ENCODE assay signal across 8 cellular contexts in genomic region chr11:62705401-62705800, GRCh38. TPM values are rescaled to one million over a fixed set of nuclear protein-coding genes. Genes with fewer than 3 reads are reported as not detected.
DNase-seq lines count a peak whose midpoint lies in the region; ATAC-seq and TF ChIP-seq lines count a peak whose summit lies in the region.

No MANE protein-coding gene starts in this region.

- in situ Hi-C loops in HAP-1 (cut with MboI; ENCODE audit: low sequenced_read_pairs): no loop called here

- peak overlapping the region; percentile 77 for H3K27ac Mint-ChIP-seq in activated CD8-positive, alpha-beta T cell treated with anti-CD3 and anti-CD28 coated beads for 36 hours
- peak overlapping the region; percentile 97 for H3K27ac Mint-ChIP-seq in stimulated activated naive B cell treated with anti-CD40 and anti-IgM and Interleukin-4, amounts not matched to agents 10 μg/mL and 1 μg/mL and 100 μg/mL, for 72 hours

- H3K9me3 ChIP-seq in HAP-1: no peaks in the 10 kb centered on the region
- no peaks in the 10 kb centered on the region for H3K9me3 ChIP-seq in iPS DF 6.9 (ENCODE audit: control insufficient read depth, insufficient read depth, low read length)

- POLR2A ChIA-PET in activated CD8-positive, alpha-beta T cell treated with anti-CD3 and anti-CD28 coated beads for 36 hours (lab: Charles Lee): interaction anchor here (0.7 to 6.3 kb wide), 13 partner anchors 11 to 176 kb away, joined by 3 to 41 read pairs (median 4); partner anchors contain the start of genes LBHD1, SLC3A2, TMEM223 and TUT1

- no peak for ATAC-seq in activated CD8-positive, alpha-beta T cell treated with anti-CD3 and anti-CD28 coated beads for 36 hours
- no peak for ATAC-seq in stimulated activated naive B cell treated with anti-CD40 and anti-IgM and Interleukin-4, amounts not matched to agents 10 μg/mL and 1 μg/mL and 100 μg/mL, for 72 hours (replicated peaks)

- H3K4me3 ChIP-seq in HAP-1: peak overlapping the region; percentile 68
- H3K4me3 ChIP-seq in iPS DF 6.9 (ENCODE audit: low read length): peak overlapping the region; percentile 57; the same call in 1 of the 2 replicates

- peaks cover 39% of the 10 kb centered on the region for H3K36me3 Mint-ChIP-seq in activated CD8-positive, alpha-beta T cell treated with anti-CD3 and anti-CD28 coated beads for 36 hours (ENCODE audit: low read depth)
- H3K36me3 Mint-ChIP-seq in stimulated activated naive B cell treated with anti-CD40 and anti-IgM and Interleukin-4, amounts not matched to agents 10 μg/mL and 1 μg/mL and 100 μg/mL, for 72 hours: peaks cover 31 to 40% of the 10 kb centered on the region in 2 donors

- intact Hi-C loops in activated CD8-positive, alpha-beta T cell treated with anti-CD3 and anti-CD28 coated beads for 36 hours (cut with micrococcal nuclease): no loop called here

- no peak for TF ChIP-seq CTCF in activated CD8-positive, alpha-beta T cell treated with anti-CD3 and anti-CD28 coated beads for 36 hours (IDR thresholded peaks at IDR 0.05)

- H3K27me3 Mint-ChIP-seq in activated CD8-positive, alpha-beta T cell treated with anti-CD3 and anti-CD28 coated beads for 36 hours: no peaks in the 10 kb centered on the region
- no peaks in the 10 kb centered on the region for H3K27me3 Mint-ChIP-seq in stimulated activated naive B cell treated with anti-CD40 and anti-IgM and Interleukin-4, amounts not matched to agents 10 μg/mL and 1 μg/mL and 100 μg/mL, for 72 hours

- H3K27ac ChIP-seq in iPS DF 6.9 (ENCODE audit: low read length): no peak overlapping the region

- H3K4me1 ChIP-seq in HAP-1 (peaks cover 11% of the 10 kb centered on the region), iPS DF 6.9 (ENCODE audit: control insufficient read depth, insufficient read depth, low read length) (no peaks in the 10 kb centered on the region; the same call in 1 of the 2 replicates)

- WGBS in iPS DF 6.9 (ENCODE audit: insufficient coverage, insufficient read length): no CpG with 5 or more reads among the region's 7 CpGs

- CTCF ChIA-PET in activated CD8-positive, alpha-beta T cell treated with anti-CD3 and anti-CD28 coated beads for 36 hours (lab: Charles Lee): interaction anchor here (0.9 to 2.9 kb wide), 7 partner anchors 11 to 281 kb away, joined by 3 to 12 read pairs (median 7); partner anchors contain the start of genes C11orf98, CSKMT and TMEM179B

- peak overlapping the region; percentile 84 for H3K4me3 Mint-ChIP-seq in activated CD8-positive, alpha-beta T cell treated with anti-CD3 and anti-CD28 coated beads for 36 hours
- H3K4me3 Mint-ChIP-seq in stimulated activated naive B cell treated with anti-CD40 and anti-IgM and Interleukin-4, amounts not matched to agents 10 μg/mL and 1 μg/mL and 100 μg/mL, for 72 hours: peak overlapping the region; percentile 95 to 99

- peak; percentile 47 for DNase-seq in A172 (ENCODE audit: low spot score)
- no peak for DNase-seq in HAP-1 (ENCODE audit: low spot score in 2 of 2)
- DNase-seq in activated CD8-positive, alpha-beta T cell treated with anti-CD3 and anti-CD28 coated beads for 36 hours: no peak
- DNase-seq in iPS DF 6.9 (ENCODE audit: low read depth, low spot score): no peak
- no peak for DNase-seq in stimulated activated naive B cell treated with anti-CD40 and anti-IgM and Interleukin-4, amounts not matched to agents 10 μg/mL and 1 μg/mL and 100 μg/mL, for 72 hours
- DNase-seq in NCI-H2107 (lab: John Stamatoyannopoulos, UW): no peak
- no peak for DNase-seq in activated CD8-positive, alpha-beta memory T cell treated with anti-CD3 and anti-CD28 coated beads, Interleukin-2, amount 50 U/mL, for 48 hours
- DNase-seq in hepatic stellate cell (ENCODE audit: low spot score): no peak

- H3K4me1 Mint-ChIP-seq in activated CD8-positive, alpha-beta T cell treated with anti-CD3 and anti-CD28 coated beads for 36 hours (ENCODE audit: low read depth): peaks cover 39% of the 10 kb centered on the region
- peaks cover 36 to 53% of the 10 kb centered on the region in 2 donors for H3K4me1 Mint-ChIP-seq in stimulated activated naive B cell treated with anti-CD40 and anti-IgM and Interleukin-4, amounts not matched to agents 10 μg/mL and 1 μg/mL and 100 μg/mL, for 72 hours

- no peaks in the 10 kb centered on the region for H3K9me3 Mint-ChIP-seq in activated CD8-positive, alpha-beta T cell treated with anti-CD3 and anti-CD28 coated beads for 36 hours
- H3K9me3 Mint-ChIP-seq in stimulated activated naive B cell treated with anti-CD40 and anti-IgM and Interleukin-4, amounts not matched to agents 10 μg/mL and 1 μg/mL and 100 μg/mL, for 72 hours: peaks cover 0 to 1% of the 10 kb centered on the region in 2 donors

- H3K36me3 ChIP-seq in HAP-1 (replicated peaks) (peaks cover 73% of the 10 kb centered on the region), iPS DF 6.9 (ENCODE audit: control insufficient read depth, insufficient read depth, low read length) (no peaks in the 10 kb centered on the region)

- H3K27me3 ChIP-seq in HAP-1 (ENCODE audit: low read depth) (no peaks in the 10 kb centered on the region), iPS DF 6.9 (ENCODE audit: control insufficient read depth, insufficient read depth, low read length) (no peaks in the 10 kb centered on the region)

RNA-seq across cellular contexts. Expression of gene BSCL2, which starts 1.8 kb away (rescaled TPM):
- total RNA-seq in A172 (2014; rRNA removed; shearing (Covaris generic)): 141 and 186 TPM in 2 replicates
- 10 to 100 TPM; 22.1 to 24.1 TPM for total RNA-seq in activated CD8-positive, alpha-beta T cell treated with anti-CD3 and anti-CD28 coated beads for 36 hours

RNA-seq across cellular contexts. Expression of gene GNG3, which starts 2.1 kb away (rescaled TPM):
- total RNA-seq in A172 (2014; rRNA removed; shearing (Covaris generic)): not detected in 2 replicates
- total RNA-seq in activated CD8-positive, alpha-beta T cell treated with anti-CD3 and anti-CD28 coated beads for 36 hours: not detected

RNA-seq across cellular contexts. Expression of gene LRRN4CL, which starts 16.1 kb away (rescaled TPM):
- total RNA-seq in A172 (2014; rRNA removed; shearing (Covaris generic)): 2.8 and 5.1 TPM in 2 replicates
- total RNA-seq in activated CD8-positive, alpha-beta T cell treated with anti-CD3 and anti-CD28 coated beads for 36 hours: not detected

RNA-seq across cellular contexts. Expression of gene HNRNPUL2, which starts 21.9 kb away (rescaled TPM):
- 5.1 and 6.5 TPM in 2 replicates for total RNA-seq in A172 (2014; rRNA removed; shearing (Covaris generic))
- total RNA-seq in activated CD8-positive, alpha-beta T cell treated with anti-CD3 and anti-CD28 coated beads for 36 hours: 10 to 100 TPM; 54.9 to 58.6 TPM

RNA-seq across cellular contexts. Expression of gene TTC9C, which starts 22.9 kb away (rescaled TPM):
- 41.0 and 69.6 TPM in 2 replicates for total RNA-seq in A172 (2014; rRNA removed; shearing (Covaris generic))
- total RNA-seq in activated CD8-positive, alpha-beta T cell treated with anti-CD3 and anti-CD28 coated beads for 36 hours: 10 to 100 TPM; 33.7 to 37.9 TPM
